In the genomic region with DNA sequence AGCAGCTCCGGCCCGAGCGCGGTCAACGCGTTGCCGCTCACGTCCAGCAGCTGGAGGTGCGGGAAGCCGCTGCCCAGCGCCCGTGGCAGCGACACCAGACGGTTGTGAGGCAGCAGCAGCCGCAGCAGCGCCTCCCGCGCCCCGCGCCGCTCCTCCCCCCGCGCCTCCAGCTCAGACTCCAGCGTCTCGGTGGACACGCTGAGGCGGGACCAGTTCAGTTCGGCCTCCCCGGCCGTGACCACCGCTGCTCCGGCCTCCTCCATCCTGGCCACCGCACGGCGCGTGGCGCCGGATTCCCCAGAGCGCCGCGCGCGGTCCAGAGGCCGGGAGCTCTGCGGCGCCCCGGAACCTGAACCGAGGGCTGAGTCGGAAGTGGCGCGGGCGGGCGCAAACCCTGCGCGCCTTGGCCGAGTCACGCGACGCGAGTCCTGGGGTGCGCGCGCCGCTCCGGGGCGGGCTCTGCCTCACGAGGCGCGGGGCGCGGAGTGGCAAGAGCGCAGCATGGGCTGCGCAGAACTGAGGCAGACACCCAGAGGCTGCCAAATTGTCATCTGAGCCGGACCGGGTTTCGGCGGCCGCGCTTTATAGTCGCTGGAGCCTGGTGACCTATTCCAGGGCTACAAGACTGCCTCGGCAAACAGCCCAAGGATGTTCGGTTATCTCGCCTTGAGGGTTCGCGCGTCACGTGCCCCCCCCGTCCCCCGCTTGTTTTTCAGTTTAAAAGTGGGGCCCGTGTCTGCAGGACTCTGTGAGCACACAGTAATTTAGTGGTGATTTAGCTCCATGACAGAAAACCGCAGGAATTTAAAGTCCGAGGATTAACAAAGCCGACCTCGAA, we compare ENCODE assay signal across 1 cellular context.
TF ChIP-seq lines count a peak whose summit lies in the region.

A gene (minus strand): TSS at position 374 of the 838 bp plus-strand sequence. CDS start 111 bp downstream, at position 263.

TF ChIP-seq in HEK293, 187 proteins besides CTCF, POLR2A, EP300 and RAD21 (continued from another document and continues in another):
- TF ChIP-seq, protein P1, sequence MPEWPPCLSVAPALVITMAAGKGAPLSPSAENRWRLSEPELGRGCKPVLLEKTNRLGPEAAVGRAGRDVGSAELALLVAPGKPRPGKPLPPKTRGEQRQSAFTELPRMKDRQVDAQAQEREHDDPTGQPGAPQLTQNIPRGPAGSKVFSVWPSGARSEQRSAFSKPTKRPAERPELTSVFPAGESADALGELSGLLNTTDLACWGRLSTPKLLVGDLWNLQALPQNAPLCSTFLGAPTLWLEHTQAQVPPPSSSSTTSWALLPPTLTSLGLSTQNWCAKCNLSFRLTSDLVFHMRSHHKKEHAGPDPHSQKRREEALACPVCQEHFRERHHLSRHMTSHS (tag by site-specific recombination; IDR thresholded peaks at IDR 0.05) = no peak
- TF ChIP-seq ZNF521 (tag by site-specific recombination; IDR thresholded peaks at IDR 0.05) = no peak
- TF ChIP-seq TCF7L2 (IDR thresholded peaks at IDR 0.05; ENCODE audit: borderline replicate concordance, low read depth, low read length) = peak; percentile 45; the same call in 1 of the 2 replicates
- TF ChIP-seq ZBTB8A (tag by site-specific recombination; IDR thresholded peaks at IDR 0.05) = peak; percentile 90
- no peak for TF ChIP-seq KLF9 (tag by site-specific recombination; IDR thresholded peaks at IDR 0.05; ENCODE audit: low read depth)
- TF ChIP-seq ZBTB20 (tag by site-specific recombination; IDR thresholded peaks at IDR 0.05) = peak; percentile 93
- TF ChIP-seq SP7 (tag by site-specific recombination; IDR thresholded peaks at IDR 0.05) = peak; percentile 44
- TF ChIP-seq, protein P2, sequence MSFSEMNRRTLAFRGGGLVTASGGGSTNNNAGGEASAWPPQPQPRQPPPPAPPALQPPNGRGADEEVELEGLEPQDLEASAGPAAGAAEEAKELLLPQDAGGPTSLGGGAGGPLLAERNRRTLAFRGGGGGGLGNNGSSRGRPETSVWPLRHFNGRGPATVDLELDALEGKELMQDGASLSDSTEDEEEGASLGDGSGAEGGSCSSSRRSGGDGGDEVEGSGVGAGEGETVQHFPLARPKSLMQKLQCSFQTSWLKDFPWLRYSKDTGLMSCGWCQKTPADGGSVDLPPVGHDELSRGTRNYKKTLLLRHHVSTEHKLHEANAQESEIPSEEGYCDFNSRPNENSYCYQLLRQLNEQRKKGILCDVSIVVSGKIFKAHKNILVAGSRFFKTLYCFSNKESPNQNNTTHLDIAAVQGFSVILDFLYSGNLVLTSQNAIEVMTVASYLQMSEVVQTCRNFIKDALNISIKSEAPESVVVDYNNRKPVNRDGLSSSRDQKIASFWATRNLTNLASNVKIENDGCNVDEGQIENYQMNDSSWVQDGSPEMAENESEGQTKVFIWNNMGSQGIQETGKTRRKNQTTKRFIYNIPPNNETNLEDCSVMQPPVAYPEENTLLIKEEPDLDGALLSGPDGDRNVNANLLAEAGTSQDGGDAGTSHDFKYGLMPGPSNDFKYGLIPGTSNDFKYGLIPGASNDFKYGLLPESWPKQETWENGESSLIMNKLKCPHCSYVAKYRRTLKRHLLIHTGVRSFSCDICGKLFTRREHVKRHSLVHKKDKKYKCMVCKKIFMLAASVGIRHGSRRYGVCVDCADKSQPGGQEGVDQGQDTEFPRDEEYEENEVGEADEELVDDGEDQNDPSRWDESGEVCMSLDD (tag by site-specific recombination; IDR thresholded peaks at IDR 0.05) = peak; percentile 45; the same call in 1 of the 2 replicates
- TF ChIP-seq, protein P3, sequence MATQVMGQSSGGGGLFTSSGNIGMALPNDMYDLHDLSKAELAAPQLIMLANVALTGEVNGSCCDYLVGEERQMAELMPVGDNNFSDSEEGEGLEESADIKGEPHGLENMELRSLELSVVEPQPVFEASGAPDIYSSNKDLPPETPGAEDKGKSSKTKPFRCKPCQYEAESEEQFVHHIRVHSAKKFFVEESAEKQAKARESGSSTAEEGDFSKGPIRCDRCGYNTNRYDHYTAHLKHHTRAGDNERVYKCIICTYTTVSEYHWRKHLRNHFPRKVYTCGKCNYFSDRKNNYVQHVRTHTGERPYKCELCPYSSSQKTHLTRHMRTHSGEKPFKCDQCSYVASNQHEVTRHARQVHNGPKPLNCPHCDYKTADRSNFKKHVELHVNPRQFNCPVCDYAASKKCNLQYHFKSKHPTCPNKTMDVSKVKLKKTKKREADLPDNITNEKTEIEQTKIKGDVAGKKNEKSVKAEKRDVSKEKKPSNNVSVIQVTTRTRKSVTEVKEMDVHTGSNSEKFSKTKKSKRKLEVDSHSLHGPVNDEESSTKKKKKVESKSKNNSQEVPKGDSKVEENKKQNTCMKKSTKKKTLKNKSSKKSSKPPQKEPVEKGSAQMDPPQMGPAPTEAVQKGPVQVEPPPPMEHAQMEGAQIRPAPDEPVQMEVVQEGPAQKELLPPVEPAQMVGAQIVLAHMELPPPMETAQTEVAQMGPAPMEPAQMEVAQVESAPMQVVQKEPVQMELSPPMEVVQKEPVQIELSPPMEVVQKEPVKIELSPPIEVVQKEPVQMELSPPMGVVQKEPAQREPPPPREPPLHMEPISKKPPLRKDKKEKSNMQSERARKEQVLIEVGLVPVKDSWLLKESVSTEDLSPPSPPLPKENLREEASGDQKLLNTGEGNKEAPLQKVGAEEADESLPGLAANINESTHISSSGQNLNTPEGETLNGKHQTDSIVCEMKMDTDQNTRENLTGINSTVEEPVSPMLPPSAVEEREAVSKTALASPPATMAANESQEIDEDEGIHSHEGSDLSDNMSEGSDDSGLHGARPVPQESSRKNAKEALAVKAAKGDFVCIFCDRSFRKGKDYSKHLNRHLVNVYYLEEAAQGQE (tag by site-specific recombination; IDR thresholded peaks at IDR 0.05) = 0 out of 2 replicates have a peak, but pooled peaks have one; percentile 9
- TF ChIP-seq, protein P4, sequence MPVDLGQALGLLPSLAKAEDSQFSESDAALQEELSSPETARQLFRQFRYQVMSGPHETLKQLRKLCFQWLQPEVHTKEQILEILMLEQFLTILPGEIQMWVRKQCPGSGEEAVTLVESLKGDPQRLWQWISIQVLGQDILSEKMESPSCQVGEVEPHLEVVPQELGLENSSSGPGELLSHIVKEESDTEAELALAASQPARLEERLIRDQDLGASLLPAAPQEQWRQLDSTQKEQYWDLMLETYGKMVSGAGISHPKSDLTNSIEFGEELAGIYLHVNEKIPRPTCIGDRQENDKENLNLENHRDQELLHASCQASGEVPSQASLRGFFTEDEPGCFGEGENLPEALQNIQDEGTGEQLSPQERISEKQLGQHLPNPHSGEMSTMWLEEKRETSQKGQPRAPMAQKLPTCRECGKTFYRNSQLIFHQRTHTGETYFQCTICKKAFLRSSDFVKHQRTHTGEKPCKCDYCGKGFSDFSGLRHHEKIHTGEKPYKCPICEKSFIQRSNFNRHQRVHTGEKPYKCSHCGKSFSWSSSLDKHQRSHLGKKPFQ (tag by site-specific recombination; IDR thresholded peaks at IDR 0.05) = no peak
- TF ChIP-seq, protein P5, sequence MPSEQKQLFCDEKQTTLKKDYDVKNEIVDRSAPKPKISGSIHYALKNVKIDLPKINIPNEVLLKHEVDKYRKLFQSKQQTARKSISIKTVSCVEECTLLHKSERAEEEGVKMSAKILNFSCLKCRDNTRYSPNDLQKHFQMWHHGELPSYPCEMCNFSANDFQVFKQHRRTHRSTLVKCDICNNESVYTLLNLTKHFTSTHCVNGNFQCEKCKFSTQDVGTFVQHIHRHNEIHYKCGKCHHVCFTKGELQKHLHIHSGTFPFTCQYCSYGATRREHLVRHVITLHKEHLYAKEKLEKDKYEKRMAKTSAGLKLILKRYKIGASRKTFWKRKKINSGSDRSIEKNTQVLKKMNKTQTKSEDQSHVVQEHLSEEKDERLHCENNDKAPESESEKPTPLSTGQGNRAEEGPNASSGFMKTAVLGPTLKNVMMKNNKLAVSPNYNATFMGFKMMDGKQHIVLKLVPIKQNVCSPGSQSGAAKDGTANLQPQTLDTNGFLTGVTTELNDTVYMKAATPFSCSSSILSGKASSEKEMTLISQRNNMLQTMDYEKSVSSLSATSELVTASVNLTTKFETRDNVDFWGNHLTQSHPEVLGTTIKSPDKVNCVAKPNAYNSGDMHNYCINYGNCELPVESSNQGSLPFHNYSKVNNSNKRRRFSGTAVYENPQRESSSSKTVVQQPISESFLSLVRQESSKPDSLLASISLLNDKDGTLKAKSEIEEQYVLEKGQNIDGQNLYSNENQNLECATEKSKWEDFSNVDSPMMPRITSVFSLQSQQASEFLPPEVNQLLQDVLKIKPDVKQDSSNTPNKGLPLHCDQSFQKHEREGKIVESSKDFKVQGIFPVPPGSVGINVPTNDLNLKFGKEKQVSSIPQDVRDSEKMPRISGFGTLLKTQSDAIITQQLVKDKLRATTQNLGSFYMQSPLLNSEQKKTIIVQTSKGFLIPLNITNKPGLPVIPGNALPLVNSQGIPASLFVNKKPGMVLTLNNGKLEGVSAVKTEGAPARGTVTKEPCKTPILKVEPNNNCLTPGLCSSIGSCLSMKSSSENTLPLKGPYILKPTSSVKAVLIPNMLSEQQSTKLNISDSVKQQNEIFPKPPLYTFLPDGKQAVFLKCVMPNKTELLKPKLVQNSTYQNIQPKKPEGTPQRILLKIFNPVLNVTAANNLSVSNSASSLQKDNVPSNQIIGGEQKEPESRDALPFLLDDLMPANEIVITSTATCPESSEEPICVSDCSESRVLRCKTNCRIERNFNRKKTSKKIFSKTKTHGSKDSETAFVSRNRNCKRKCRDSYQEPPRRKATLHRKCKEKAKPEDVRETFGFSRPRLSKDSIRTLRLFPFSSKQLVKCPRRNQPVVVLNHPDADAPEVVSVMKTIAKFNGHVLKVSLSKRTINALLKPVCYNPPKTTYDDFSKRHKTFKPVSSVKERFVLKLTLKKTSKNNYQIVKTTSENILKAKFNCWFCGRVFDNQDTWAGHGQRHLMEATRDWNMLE (tag by site-specific recombination; conservative IDR thresholded peaks at IDR 0.05; ENCODE audit: low read depth) = no peak
- TF ChIP-seq IKZF3 (tag by site-specific recombination; IDR thresholded peaks at IDR 0.05) = 0 out of 2 replicates have a peak, but pooled peaks have one; percentile 14
- TF ChIP-seq, protein P6, sequence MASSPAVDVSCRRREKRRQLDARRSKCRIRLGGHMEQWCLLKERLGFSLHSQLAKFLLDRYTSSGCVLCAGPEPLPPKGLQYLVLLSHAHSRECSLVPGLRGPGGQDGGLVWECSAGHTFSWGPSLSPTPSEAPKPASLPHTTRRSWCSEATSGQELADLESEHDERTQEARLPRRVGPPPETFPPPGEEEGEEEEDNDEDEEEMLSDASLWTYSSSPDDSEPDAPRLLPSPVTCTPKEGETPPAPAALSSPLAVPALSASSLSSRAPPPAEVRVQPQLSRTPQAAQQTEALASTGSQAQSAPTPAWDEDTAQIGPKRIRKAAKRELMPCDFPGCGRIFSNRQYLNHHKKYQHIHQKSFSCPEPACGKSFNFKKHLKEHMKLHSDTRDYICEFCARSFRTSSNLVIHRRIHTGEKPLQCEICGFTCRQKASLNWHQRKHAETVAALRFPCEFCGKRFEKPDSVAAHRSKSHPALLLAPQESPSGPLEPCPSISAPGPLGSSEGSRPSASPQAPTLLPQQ (tag by site-specific recombination; IDR thresholded peaks at IDR 0.05) = peak; percentile 76; the same call in 1 of the 2 replicates
- TF ChIP-seq, protein P7, sequence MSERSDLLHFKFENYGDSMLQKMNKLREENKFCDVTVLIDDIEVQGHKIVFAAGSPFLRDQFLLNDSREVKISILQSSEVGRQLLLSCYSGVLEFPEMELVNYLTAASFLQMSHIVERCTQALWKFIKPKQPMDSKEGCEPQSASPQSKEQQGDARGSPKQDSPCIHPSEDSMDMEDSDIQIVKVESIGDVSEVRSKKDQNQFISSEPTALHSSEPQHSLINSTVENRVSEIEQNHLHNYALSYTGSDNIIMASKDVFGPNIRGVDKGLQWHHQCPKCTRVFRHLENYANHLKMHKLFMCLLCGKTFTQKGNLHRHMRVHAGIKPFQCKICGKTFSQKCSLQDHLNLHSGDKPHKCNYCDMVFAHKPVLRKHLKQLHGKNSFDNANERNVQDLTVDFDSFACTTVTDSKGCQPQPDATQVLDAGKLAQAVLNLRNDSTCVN (tag by site-specific recombination; optimal IDR thresholded peaks at IDR 0.05) = peak; percentile 97
- TF ChIP-seq ZIC2 (tag by site-specific recombination; IDR thresholded peaks at IDR 0.05) = peak; percentile 54
- 0 out of 2 replicates have a peak, but pooled peaks have one; percentile 16 for TF ChIP-seq ZNF146 (tag by site-specific recombination; IDR thresholded peaks at IDR 0.05)
- TF ChIP-seq ZNF76 (tag by site-specific recombination; IDR thresholded peaks at IDR 0.05; ENCODE audit: borderline replicate concordance, low read depth) = peak; percentile 70; the same call in 1 of the 2 replicates
- no peak for TF ChIP-seq ZBTB21 (tag by site-specific recombination; IDR thresholded peaks at IDR 0.05)
- TF ChIP-seq, protein P8, sequence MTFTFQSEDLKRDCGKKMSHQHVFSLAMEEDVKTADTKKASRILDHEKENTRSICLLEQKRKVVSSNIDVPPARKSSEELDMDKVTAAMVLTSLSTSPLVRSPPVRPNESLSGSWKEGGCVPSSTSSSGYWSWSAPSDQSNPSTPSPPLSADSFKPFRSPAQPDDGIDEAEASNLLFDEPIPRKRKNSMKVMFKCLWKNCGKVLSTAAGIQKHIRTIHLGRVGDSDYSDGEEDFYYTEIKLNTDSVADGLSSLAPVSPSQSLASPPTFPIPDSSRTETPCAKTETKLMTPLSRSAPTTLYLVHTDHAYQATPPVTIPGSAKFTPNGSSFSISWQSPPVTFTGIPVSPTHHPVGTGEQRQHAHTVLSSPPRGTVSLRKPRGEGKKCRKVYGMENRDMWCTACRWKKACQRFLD (tag by site-specific recombination; IDR thresholded peaks at IDR 0.05) = no peak
- TF ChIP-seq, protein P9, sequence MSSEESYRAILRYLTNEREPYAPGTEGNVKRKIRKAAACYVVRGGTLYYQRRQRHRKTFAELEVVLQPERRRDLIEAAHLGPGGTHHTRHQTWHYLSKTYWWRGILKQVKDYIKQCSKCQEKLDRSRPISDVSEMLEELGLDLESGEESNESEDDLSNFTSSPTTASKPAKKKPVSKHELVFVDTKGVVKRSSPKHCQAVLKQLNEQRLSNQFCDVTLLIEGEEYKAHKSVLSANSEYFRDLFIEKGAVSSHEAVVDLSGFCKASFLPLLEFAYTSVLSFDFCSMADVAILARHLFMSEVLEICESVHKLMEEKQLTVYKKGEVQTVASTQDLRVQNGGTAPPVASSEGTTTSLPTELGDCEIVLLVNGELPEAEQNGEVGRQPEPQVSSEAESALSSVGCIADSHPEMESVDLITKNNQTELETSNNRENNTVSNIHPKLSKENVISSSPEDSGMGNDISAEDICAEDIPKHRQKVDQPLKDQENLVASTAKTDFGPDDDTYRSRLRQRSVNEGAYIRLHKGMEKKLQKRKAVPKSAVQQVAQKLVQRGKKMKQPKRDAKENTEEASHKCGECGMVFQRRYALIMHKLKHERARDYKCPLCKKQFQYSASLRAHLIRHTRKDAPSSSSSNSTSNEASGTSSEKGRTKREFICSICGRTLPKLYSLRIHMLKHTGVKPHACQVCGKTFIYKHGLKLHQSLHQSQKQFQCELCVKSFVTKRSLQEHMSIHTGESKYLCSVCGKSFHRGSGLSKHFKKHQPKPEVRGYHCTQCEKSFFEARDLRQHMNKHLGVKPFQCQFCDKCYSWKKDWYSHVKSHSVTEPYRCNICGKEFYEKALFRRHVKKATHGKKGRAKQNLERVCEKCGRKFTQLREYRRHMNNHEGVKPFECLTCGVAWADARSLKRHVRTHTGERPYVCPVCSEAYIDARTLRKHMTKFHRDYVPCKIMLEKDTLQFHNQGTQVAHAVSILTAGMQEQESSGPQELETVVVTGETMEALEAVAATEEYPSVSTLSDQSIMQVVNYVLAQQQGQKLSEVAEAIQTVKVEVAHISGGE (tag by site-specific recombination; conservative IDR thresholded peaks at IDR 0.05; ENCODE audit: low read depth) = peak; percentile 91
- TF ChIP-seq, protein P10, sequence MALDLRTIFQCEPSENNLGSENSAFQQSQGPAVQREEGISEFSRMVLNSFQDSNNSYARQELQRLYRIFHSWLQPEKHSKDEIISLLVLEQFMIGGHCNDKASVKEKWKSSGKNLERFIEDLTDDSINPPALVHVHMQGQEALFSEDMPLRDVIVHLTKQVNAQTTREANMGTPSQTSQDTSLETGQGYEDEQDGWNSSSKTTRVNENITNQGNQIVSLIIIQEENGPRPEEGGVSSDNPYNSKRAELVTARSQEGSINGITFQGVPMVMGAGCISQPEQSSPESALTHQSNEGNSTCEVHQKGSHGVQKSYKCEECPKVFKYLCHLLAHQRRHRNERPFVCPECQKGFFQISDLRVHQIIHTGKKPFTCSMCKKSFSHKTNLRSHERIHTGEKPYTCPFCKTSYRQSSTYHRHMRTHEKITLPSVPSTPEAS (tag by site-specific recombination; IDR thresholded peaks at IDR 0.05) = no peak
